In the genomic region with DNA sequence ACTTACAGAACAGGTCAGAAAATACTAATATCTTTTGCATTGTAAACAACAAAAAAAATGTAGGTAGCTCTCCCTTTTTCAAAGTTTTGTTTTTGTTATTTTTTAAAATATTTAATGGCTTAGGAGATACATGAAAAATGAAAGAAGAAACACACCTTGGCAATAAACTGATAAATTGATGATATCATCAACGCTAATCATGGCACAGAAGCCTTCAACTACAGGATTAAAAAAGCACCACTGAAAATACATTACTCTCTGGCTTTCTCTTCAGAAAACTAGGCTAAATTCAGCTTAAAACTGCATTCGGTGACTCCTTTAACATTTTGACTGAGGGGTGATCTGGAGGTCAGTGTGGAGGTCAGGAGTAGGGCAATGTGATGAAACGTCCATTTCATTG, we compare ENCODE assay signal across 35 cellular contexts.
"Had no signal": no experiment of that assay in that cellular context is flagged by ENCODE, and none has a peak within 500 bp of the region (broad histone marks: within the 10 kb centered on the region; RNA-seq: fewer than 3 reads in every experiment).

No MANE protein-coding gene starts in this region.

- H3K4me3 ChIP-seq: MG63 had no signal

- DNase-seq: Karpas-422, Kasumi-1, MG63, MM.1S, MV-4-11, NCI-H1048, NCI-H1092, NCI-H1105, NCI-H1105 treated with DMSO at 0.1 percent for 48 hours, NCI-H1417, NCI-H1417 treated with DMSO at 0.1 percent for 48 hours, NCI-H1436, NCI-H1436 treated with DMSO at 0.1 percent for 48 hours, NCI-H146, NCI-H1694, NCI-H1694 treated with DMSO at 0.1 percent for 48 hours, NCI-H187, NCI-H187 treated with DMSO at 0.1 percent for 48 hours, NCI-H1930, NCI-H2029, NCI-H2029 treated with DMSO at 0.1 percent for 48 hours, NCI-H2081, NCI-H2081 treated with DMSO at 0.1 percent for 48 hours, NCI-H2107, NCI-H2171, NCI-H2171 treated with DMSO at 0.1 percent for 48 hours, NCI-H2227 treated with DMSO at 0.1 percent for 48 hours, NCI-H226, NCI-H345, NCI-H446, NCI-H446 treated with DMSO at 0.1 percent for 48 hours, NCI-H510A, NCI-H510A treated with DMSO at 0.1 percent for 48 hours, NCI-H524, NCI-H524 treated with DMSO at 0.1 percent for 48 hours had no signal

- H3K36me3 ChIP-seq: MG63 had no signal

- H3K9me3 ChIP-seq: MG63 had no signal

- H3K27me3 ChIP-seq: MG63 had no signal
